ENCODE assay signal across 1 cellular context in the genomic region with DNA sequence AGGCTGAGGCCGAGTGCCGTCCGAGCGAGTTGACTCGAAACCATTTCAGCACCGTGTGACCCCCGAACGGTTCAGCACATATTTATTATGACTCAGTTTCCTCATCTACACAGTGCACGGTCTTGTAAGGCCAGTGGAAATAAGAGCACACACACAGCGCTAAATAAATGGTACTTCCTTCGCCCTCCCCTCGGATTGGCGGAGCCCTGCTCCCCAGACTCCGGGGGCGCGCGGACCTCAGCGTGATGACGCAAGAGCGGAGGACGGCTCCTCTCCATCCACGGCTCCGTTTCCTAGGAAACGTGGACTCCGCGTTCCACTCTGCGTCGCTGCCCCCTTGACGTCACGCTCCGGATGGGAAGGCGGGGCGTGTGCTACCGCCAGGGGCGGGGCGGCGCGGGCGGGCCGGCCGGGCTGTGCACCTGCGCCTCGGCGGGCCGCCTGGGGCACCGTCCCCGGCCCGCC.
TF ChIP-seq lines count a peak whose summit lies in the region.

A gene with protein sequence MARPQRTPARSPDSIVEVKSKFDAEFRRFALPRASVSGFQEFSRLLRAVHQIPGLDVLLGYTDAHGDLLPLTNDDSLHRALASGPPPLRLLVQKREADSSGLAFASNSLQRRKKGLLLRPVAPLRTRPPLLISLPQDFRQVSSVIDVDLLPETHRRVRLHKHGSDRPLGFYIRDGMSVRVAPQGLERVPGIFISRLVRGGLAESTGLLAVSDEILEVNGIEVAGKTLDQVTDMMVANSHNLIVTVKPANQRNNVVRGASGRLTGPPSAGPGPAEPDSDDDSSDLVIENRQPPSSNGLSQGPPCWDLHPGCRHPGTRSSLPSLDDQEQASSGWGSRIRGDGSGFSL (plus strand): TSS at position 397 of the 465 bp plus-strand sequence. CDS start 79 bp downstream, outside the sequence.

TF ChIP-seq in HepG2, 621 proteins besides CTCF, POLR2A, EP300 and RAD21 (continued from another document and continues in another):
- TF ChIP-seq, protein P1, sequence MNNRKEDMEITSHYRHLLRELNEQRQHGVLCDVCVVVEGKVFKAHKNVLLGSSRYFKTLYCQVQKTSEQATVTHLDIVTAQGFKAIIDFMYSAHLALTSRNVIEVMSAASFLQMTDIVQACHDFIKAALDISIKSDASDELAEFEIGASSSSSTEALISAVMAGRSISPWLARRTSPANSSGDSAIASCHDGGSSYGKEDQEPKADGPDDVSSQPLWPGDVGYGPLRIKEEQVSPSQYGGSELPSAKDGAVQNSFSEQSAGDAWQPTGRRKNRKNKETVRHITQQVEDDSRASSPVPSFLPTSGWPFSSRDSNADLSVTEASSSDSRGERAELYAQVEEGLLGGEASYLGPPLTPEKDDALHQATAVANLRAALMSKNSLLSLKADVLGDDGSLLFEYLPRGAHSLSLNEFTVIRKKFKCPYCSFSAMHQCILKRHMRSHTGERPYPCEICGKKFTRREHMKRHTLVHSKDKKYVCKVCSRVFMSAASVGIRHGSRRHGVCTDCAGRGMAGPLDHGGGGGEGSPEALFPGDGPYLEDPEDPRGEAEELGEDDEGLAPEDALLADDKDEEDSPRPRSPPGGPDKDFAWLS (CRISPR knock-in tag; IDR thresholded peaks at IDR 0.05; ENCODE audit: borderline replicate concordance): no peak
- no peak for TF ChIP-seq BHLHE40 (IDR thresholded peaks at IDR 0.05; ENCODE audit: low read length)
- TF ChIP-seq, protein P2, sequence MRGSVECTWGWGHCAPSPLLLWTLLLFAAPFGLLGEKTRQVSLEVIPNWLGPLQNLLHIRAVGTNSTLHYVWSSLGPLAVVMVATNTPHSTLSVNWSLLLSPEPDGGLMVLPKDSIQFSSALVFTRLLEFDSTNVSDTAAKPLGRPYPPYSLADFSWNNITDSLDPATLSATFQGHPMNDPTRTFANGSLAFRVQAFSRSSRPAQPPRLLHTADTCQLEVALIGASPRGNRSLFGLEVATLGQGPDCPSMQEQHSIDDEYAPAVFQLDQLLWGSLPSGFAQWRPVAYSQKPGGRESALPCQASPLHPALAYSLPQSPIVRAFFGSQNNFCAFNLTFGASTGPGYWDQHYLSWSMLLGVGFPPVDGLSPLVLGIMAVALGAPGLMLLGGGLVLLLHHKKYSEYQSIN (CRISPR knock-in tag; IDR thresholded peaks at IDR 0.05; ENCODE audit: borderline replicate concordance): no peak
- TF ChIP-seq, protein P3, sequence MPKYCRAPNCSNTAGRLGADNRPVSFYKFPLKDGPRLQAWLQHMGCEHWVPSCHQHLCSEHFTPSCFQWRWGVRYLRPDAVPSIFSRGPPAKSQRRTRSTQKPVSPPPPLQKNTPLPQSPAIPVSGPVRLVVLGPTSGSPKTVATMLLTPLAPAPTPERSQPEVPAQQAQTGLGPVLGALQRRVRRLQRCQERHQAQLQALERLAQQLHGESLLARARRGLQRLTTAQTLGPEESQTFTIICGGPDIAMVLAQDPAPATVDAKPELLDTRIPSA (CRISPR knock-in tag; IDR thresholded peaks at IDR 0.05; ENCODE audit: borderline replicate concordance): no peak
- no peak for TF ChIP-seq NAIF1 (CRISPR knock-in tag; IDR thresholded peaks at IDR 0.05; ENCODE audit: borderline replicate concordance)
- TF ChIP-seq JUND (CRISPR knock-in tag; IDR thresholded peaks at IDR 0.05): peak; percentile 81
- TF ChIP-seq, protein P4, sequence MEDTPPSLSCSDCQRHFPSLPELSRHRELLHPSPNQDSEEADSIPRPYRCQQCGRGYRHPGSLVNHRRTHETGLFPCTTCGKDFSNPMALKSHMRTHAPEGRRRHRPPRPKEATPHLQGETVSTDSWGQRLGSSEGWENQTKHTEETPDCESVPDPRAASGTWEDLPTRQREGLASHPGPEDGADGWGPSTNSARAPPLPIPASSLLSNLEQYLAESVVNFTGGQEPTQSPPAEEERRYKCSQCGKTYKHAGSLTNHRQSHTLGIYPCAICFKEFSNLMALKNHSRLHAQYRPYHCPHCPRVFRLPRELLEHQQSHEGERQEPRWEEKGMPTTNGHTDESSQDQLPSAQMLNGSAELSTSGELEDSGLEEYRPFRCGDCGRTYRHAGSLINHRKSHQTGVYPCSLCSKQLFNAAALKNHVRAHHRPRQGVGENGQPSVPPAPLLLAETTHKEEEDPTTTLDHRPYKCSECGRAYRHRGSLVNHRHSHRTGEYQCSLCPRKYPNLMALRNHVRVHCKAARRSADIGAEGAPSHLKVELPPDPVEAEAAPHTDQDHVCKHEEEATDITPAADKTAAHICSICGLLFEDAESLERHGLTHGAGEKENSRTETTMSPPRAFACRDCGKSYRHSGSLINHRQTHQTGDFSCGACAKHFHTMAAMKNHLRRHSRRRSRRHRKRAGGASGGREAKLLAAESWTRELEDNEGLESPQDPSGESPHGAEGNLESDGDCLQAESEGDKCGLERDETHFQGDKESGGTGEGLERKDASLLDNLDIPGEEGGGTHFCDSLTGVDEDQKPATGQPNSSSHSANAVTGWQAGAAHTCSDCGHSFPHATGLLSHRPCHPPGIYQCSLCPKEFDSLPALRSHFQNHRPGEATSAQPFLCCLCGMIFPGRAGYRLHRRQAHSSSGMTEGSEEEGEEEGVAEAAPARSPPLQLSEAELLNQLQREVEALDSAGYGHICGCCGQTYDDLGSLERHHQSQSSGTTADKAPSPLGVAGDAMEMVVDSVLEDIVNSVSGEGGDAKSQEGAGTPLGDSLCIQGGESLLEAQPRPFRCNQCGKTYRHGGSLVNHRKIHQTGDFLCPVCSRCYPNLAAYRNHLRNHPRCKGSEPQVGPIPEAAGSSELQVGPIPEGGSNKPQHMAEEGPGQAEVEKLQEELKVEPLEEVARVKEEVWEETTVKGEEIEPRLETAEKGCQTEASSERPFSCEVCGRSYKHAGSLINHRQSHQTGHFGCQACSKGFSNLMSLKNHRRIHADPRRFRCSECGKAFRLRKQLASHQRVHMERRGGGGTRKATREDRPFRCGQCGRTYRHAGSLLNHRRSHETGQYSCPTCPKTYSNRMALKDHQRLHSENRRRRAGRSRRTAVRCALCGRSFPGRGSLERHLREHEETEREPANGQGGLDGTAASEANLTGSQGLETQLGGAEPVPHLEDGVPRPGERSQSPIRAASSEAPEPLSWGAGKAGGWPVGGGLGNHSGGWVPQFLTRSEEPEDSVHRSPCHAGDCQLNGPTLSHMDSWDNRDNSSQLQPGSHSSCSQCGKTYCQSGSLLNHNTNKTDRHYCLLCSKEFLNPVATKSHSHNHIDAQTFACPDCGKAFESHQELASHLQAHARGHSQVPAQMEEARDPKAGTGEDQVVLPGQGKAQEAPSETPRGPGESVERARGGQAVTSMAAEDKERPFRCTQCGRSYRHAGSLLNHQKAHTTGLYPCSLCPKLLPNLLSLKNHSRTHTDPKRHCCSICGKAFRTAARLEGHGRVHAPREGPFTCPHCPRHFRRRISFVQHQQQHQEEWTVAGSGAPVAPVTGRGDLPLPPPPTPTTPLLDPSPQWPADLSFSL (CRISPR knock-in tag; IDR thresholded peaks at IDR 0.05): no peak
- TF ChIP-seq, protein P5, sequence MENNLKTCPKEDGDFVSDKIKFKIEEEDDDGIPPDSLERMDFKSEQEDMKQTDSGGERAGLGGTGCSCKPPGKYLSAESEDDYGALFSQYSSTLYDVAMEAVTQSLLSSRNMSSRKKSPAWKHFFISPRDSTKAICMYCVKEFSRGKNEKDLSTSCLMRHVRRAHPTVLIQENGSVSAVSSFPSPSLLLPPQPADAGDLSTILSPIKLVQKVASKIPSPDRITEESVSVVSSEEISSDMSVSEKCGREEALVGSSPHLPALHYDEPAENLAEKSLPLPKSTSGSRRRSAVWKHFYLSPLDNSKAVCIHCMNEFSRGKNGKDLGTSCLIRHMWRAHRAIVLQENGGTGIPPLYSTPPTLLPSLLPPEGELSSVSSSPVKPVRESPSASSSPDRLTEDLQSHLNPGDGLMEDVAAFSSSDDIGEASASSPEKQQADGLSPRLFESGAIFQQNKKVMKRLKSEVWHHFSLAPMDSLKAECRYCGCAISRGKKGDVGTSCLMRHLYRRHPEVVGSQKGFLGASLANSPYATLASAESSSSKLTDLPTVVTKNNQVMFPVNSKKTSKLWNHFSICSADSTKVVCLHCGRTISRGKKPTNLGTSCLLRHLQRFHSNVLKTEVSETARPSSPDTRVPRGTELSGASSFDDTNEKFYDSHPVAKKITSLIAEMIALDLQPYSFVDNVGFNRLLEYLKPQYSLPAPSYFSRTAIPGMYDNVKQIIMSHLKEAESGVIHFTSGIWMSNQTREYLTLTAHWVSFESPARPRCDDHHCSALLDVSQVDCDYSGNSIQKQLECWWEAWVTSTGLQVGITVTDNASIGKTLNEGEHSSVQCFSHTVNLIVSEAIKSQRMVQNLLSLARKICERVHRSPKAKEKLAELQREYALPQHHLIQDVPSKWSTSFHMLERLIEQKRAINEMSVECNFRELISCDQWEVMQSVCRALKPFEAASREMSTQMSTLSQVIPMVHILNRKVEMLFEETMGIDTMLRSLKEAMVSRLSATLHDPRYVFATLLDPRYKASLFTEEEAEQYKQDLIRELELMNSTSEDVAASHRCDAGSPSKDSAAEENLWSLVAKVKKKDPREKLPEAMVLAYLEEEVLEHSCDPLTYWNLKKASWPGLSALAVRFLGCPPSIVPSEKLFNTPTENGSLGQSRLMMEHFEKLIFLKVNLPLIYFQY (CRISPR knock-in tag; IDR thresholded peaks at IDR 0.05; ENCODE audit: borderline replicate concordance): no peak
- TF ChIP-seq, protein P6, sequence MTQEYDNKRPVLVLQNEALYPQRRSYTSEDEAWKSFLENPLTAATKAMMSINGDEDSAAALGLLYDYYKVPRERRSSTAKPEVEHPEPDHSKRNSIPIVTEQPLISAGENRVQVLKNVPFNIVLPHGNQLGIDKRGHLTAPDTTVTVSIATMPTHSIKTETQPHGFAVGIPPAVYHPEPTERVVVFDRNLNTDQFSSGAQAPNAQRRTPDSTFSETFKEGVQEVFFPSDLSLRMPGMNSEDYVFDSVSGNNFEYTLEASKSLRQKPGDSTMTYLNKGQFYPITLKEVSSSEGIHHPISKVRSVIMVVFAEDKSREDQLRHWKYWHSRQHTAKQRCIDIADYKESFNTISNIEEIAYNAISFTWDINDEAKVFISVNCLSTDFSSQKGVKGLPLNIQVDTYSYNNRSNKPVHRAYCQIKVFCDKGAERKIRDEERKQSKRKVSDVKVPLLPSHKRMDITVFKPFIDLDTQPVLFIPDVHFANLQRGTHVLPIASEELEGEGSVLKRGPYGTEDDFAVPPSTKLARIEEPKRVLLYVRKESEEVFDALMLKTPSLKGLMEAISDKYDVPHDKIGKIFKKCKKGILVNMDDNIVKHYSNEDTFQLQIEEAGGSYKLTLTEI (CRISPR knock-in tag; conservative IDR thresholded peaks at IDR 0.05): no peak
- TF ChIP-seq IKZF1 (IDR thresholded peaks at IDR 0.05): no peak
- 0 out of 2 replicates have a peak, but pooled peaks have one; percentile 34 for TF ChIP-seq SNAI1 (CRISPR knock-in tag; IDR thresholded peaks at IDR 0.05; ENCODE audit: borderline replicate concordance)
- TF ChIP-seq BRD4 (CRISPR knock-in tag; IDR thresholded peaks at IDR 0.05): no peak
- TF ChIP-seq, protein P7, sequence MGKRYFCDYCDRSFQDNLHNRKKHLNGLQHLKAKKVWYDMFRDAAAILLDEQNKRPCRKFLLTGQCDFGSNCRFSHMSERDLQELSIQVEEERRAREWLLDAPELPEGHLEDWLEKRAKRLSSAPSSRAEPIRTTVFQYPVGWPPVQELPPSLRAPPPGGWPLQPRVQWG (CRISPR knock-in tag; IDR thresholded peaks at IDR 0.05; ENCODE audit: borderline replicate concordance, low read depth): no peak
- TF ChIP-seq ZBTB7A (CRISPR knock-in tag; IDR thresholded peaks at IDR 0.05): no peak
- TF ChIP-seq NR2F6 (IDR thresholded peaks at IDR 0.05): no peak
- TF ChIP-seq NR2F6 (CRISPR knock-in tag; IDR thresholded peaks at IDR 0.05): no peak
- TF ChIP-seq, protein P8, sequence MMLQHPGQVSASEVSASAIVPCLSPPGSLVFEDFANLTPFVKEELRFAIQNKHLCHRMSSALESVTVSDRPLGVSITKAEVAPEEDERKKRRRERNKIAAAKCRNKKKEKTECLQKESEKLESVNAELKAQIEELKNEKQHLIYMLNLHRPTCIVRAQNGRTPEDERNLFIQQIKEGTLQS (CRISPR knock-in tag; IDR thresholded peaks at IDR 0.05): peak; percentile 94
- no peak for TF ChIP-seq FOXA1 (IDR thresholded peaks at IDR 0.05)
- TF ChIP-seq FOXA1 (CRISPR knock-in tag; IDR thresholded peaks at IDR 0.05): no peak
- TF ChIP-seq, protein P9, sequence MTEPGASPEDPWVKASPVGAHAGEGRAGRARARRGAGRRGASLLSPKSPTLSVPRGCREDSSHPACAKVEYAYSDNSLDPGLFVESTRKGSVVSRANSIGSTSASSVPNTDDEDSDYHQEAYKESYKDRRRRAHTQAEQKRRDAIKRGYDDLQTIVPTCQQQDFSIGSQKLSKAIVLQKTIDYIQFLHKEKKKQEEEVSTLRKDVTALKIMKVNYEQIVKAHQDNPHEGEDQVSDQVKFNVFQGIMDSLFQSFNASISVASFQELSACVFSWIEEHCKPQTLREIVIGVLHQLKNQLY (CRISPR knock-in tag; IDR thresholded peaks at IDR 0.05): no peak; the same call in 1 of the 2 replicates
- TF ChIP-seq ZNF446 (CRISPR knock-in tag; IDR thresholded peaks at IDR 0.05): no peak
- TF ChIP-seq, protein P10, sequence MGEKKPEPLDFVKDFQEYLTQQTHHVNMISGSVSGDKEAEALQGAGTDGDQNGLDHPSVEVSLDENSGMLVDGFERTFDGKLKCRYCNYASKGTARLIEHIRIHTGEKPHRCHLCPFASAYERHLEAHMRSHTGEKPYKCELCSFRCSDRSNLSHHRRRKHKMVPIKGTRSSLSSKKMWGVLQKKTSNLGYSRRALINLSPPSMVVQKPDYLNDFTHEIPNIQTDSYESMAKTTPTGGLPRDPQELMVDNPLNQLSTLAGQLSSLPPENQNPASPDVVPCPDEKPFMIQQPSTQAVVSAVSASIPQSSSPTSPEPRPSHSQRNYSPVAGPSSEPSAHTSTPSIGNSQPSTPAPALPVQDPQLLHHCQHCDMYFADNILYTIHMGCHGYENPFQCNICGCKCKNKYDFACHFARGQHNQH (CRISPR knock-in tag; IDR thresholded peaks at IDR 0.05): no peak
- no peak for TF ChIP-seq NBN (conservative IDR thresholded peaks at IDR 0.05)
- no peak for TF ChIP-seq ZSCAN22 (CRISPR knock-in tag; IDR thresholded peaks at IDR 0.05)
- TF ChIP-seq, protein P11, sequence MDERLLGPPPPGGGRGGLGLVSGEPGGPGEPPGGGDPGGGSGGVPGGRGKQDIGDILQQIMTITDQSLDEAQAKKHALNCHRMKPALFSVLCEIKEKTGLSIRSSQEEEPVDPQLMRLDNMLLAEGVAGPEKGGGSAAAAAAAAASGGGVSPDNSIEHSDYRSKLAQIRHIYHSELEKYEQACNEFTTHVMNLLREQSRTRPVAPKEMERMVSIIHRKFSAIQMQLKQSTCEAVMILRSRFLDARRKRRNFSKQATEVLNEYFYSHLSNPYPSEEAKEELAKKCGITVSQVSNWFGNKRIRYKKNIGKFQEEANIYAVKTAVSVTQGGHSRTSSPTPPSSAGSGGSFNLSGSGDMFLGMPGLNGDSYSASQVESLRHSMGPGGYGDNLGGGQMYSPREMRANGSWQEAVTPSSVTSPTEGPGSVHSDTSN (CRISPR knock-in tag; IDR thresholded peaks at IDR 0.05): no peak
- TF ChIP-seq, protein P12, sequence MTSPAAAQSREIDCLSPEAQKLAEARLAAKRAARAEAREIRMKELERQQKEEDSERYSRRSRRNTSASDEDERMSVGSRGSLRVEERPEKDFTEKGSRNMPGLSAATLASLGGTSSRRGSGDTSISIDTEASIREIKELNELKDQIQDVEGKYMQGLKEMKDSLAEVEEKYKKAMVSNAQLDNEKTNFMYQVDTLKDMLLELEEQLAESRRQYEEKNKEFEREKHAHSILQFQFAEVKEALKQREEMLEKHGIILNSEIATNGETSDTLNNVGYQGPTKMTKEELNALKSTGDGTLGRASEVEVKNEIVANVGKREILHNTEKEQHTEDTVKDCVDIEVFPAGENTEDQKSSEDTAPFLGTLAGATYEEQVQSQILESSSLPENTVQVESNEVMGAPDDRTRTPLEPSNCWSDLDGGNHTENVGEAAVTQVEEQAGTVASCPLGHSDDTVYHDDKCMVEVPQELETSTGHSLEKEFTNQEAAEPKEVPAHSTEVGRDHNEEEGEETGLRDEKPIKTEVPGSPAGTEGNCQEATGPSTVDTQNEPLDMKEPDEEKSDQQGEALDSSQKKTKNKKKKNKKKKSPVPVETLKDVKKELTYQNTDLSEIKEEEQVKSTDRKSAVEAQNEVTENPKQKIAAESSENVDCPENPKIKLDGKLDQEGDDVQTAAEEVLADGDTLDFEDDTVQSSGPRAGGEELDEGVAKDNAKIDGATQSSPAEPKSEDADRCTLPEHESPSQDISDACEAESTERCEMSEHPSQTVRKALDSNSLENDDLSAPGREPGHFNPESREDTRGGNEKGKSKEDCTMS (CRISPR knock-in tag; conservative IDR thresholded peaks at IDR 0.05): no peak
- no peak for TF ChIP-seq ZNF839 (CRISPR knock-in tag; IDR thresholded peaks at IDR 0.05; ENCODE audit: borderline replicate concordance)
